ENCODE assay signal across 8 cellular contexts in genomic region chr16:77971306-77972131, GRCh38. TPM values are rescaled to one million over a fixed set of nuclear protein-coding genes. Genes with fewer than 3 reads are reported as not detected.
DNase-seq lines count a peak whose midpoint lies in the region; ATAC-seq and TF ChIP-seq lines count a peak whose summit lies in the region.

No MANE protein-coding gene starts in this region.

- TF ChIP-seq CTCF in Calu3 (IDR thresholded peaks at IDR 0.05; ENCODE audit: unreplicated experiment) = peak; percentile 74
- peak; percentile 80 for TF ChIP-seq CTCF in LNCAP (IDR thresholded peaks at IDR 0.05)

- DNase-seq in Calu3 (peak; percentile 81), SKM-1 treated with dmso at 0.1 percent for 144 hours (lab: John Stamatoyannopoulos, UW; ENCODE audit: unreplicated experiment) (peak; percentile 62), left ventricle myocardium superior (peak; percentile 89), retina (peak; percentile 81)
- DNase-seq in activated naive CD8-positive, alpha-beta T cell treated with anti-CD3 and anti-CD28 coated beads, Interleukin-2, amount 50 U/mL, for 24 hours = peak; percentile 81

- no peaks in the 10 kb centered on the region for H3K36me3 Mint-ChIP-seq in Calu3 (ENCODE audit: insufficient read depth, unreplicated experiment)
- H3K36me3 Mint-ChIP-seq in activated naive CD8-positive, alpha-beta T cell treated with anti-CD3 and anti-CD28 coated beads, Interleukin-2, amount 50 U/mL, for 24 hours (ENCODE audit: low read depth) = no peaks in the 10 kb centered on the region

- BruUV-seq in Calu3 (replicated peaks; lab: Mats Ljungman, UMichigan) = no TSS peak

- no peaks in the 10 kb centered on the region for H3K9me3 Mint-ChIP-seq in Calu3 (ENCODE audit: low read depth, unreplicated experiment)
- H3K9me3 Mint-ChIP-seq in activated naive CD8-positive, alpha-beta T cell treated with anti-CD3 and anti-CD28 coated beads, Interleukin-2, amount 50 U/mL, for 24 hours = no peaks in the 10 kb centered on the region

- CTCF ChIA-PET in Calu3 (lab: Charles Lee) = interaction anchor here (0.6 kb wide), 1 partner anchor 1686 kb away, joined by 3 read pairs; no protein-coding TSS in a partner anchor

- H3K4me1 Mint-ChIP-seq in Calu3 (ENCODE audit: low read depth, unreplicated experiment) = no peaks in the 10 kb centered on the region
- no peaks in the 10 kb centered on the region for H3K4me1 Mint-ChIP-seq in activated naive CD8-positive, alpha-beta T cell treated with anti-CD3 and anti-CD28 coated beads, Interleukin-2, amount 50 U/mL, for 24 hours

- H3K4me3 Mint-ChIP-seq in Calu3 (ENCODE audit: low read depth, unreplicated experiment) = no peak overlapping the region
- no peak overlapping the region for H3K4me3 Mint-ChIP-seq in activated naive CD8-positive, alpha-beta T cell treated with anti-CD3 and anti-CD28 coated beads, Interleukin-2, amount 50 U/mL, for 24 hours

- H3K27me3 Mint-ChIP-seq in Calu3 (ENCODE audit: unreplicated experiment) = peaks cover 43% of the 10 kb centered on the region
- H3K27me3 Mint-ChIP-seq in activated naive CD8-positive, alpha-beta T cell treated with anti-CD3 and anti-CD28 coated beads, Interleukin-2, amount 50 U/mL, for 24 hours = peaks cover 3% of the 10 kb centered on the region

- ATAC-seq in GM21515 (IDR thresholded peaks at IDR 0.05; ENCODE audit: unreplicated experiment) = peak; percentile 92
- ATAC-seq in activated naive CD8-positive, alpha-beta T cell treated with anti-CD3 and anti-CD28 coated beads, Interleukin-2, amount 50 U/mL, for 24 hours = peak; percentile 62
- ATAC-seq in left ventricle myocardium superior = peak; percentile 92
- ATAC-seq in HG03469 (IDR thresholded peaks at IDR 0.05; ENCODE audit: unreplicated experiment) = no peak

- H3K27ac Mint-ChIP-seq in Calu3 (ENCODE audit: unreplicated experiment) = no peak overlapping the region
- no peak overlapping the region for H3K27ac Mint-ChIP-seq in activated naive CD8-positive, alpha-beta T cell treated with anti-CD3 and anti-CD28 coated beads, Interleukin-2, amount 50 U/mL, for 24 hours

- intact Hi-C loops in Calu3 (cut with micrococcal nuclease; ENCODE audit: unreplicated experiment) = loop anchor here (1.0 to 5.0 kb wide), 3 partner anchors 296 to 734 kb away; no protein-coding TSS in a partner anchor
- intact Hi-C loops in left ventricle myocardium superior (cut with micrococcal nuclease) = loop anchor here (2.0 kb wide), 1 partner anchor 297 kb away; no protein-coding TSS in a partner anchor

RNA-seq across cellular contexts. Expression of gene CLEC3A, which starts 50.8 kb away (rescaled TPM):
- total RNA-seq in Calu3 (2022) = not detected in 2 replicates
- total RNA-seq in left ventricle myocardium superior = not detected
